In genomic region chr12:48980953-48981756, GRCh38 we compare ENCODE assay signal across 8 cellular contexts. TPM values are rescaled to one million over a fixed set of nuclear protein-coding genes. Genes with fewer than 3 reads are reported as not detected.
DNase-seq lines count a peak whose midpoint lies in the region; ATAC-seq, FAIRE-seq and TF ChIP-seq lines count a peak whose summit lies in the region.

No MANE protein-coding gene starts in this region.

- peaks cover 36% of the 10 kb centered on the region for H3K27me3 Mint-ChIP-seq in IgD-negative memory B cell
- peaks cover 12% of the 10 kb centered on the region for H3K27me3 Mint-ChIP-seq in activated naive CD4-positive, alpha-beta T cell treated with anti-CD3 and anti-CD28 coated beads, Interleukin-2, amount 50 U/mL, for 24 hours
- peaks cover 23 to 47% (median 42%) of the 10 kb centered on the region in 3 donors for H3K27me3 Mint-ChIP-seq in immature natural killer cell (ENCODE audit: low read depth in 3 of 3)

- H3K36me3 Mint-ChIP-seq in IgD-negative memory B cell (peaks cover 2% of the 10 kb centered on the region), immature natural killer cell (no peaks in the 10 kb centered on the region)
- H3K36me3 Mint-ChIP-seq in activated naive CD4-positive, alpha-beta T cell treated with anti-CD3 and anti-CD28 coated beads, Interleukin-2, amount 50 U/mL, for 24 hours, result no peaks in the 10 kb centered on the region

- H3K27ac Mint-ChIP-seq in IgD-negative memory B cell (peak overlapping the region; percentile 83 to 97 (median 90)), immature natural killer cell (peak overlapping the region; percentile 68 to 92 (median 86))
- no peak overlapping the region for H3K27ac Mint-ChIP-seq in activated naive CD4-positive, alpha-beta T cell treated with anti-CD3 and anti-CD28 coated beads, Interleukin-2, amount 50 U/mL, for 24 hours

- peaks cover 19 to 31% (median 21%) of the 10 kb centered on the region in 3 donors for H3K4me1 Mint-ChIP-seq in IgD-negative memory B cell
- H3K4me1 Mint-ChIP-seq in activated naive CD4-positive, alpha-beta T cell treated with anti-CD3 and anti-CD28 coated beads, Interleukin-2, amount 50 U/mL, for 24 hours, result peaks cover 47% of the 10 kb centered on the region
- H3K4me1 Mint-ChIP-seq in immature natural killer cell, result peaks cover 54 to 56% of the 10 kb centered on the region in 2 donors

- no peak for FAIRE-seq in D721Med (lab: Jason Lieb, UNC)

- H3K9me3 Mint-ChIP-seq in IgD-negative memory B cell (no peaks in the 10 kb centered on the region), immature natural killer cell (no peaks in the 10 kb centered on the region)
- H3K9me3 Mint-ChIP-seq in activated naive CD4-positive, alpha-beta T cell treated with anti-CD3 and anti-CD28 coated beads, Interleukin-2, amount 50 U/mL, for 24 hours, result no peaks in the 10 kb centered on the region

- no peak overlapping the region for H3K4me3 ChIP-seq in AG09309 (ENCODE audit: control insufficient read depth, low read depth, low read length)

- TF ChIP-seq CTCF in AG09309 (IDR thresholded peaks at IDR 0.05; ENCODE audit: control insufficient read depth, insufficient read depth, low read depth, low read length, missing control alignments) (peak; percentile 12), D721Med (IDR thresholded peaks at IDR 0.05; ENCODE audit: insufficient read depth, missing control alignments) (no peak)

- H3K4me3 Mint-ChIP-seq in IgD-negative memory B cell (peak overlapping the region; percentile 86 to 96 (median 94)), immature natural killer cell (peak overlapping the region; percentile 86 to 94 (median 89))
- H3K4me3 Mint-ChIP-seq in activated naive CD4-positive, alpha-beta T cell treated with anti-CD3 and anti-CD28 coated beads, Interleukin-2, amount 50 U/mL, for 24 hours, result peak overlapping the region; percentile 87

- no peak for DNase-seq in AG09309 (ENCODE audit: low read depth)
- peak; percentile 77 to 83 (median 79) for DNase-seq in immature natural killer cell
- peak; percentile 31 for DNase-seq in stimulated activated naive CD8-positive, alpha-beta T cell treated with anti-CD3 and anti-CD28 coated beads, Interleukin-15, Interleukin-2, amounts not matched to agents 100 U/mL and 50 U/mL, for 24 hours
- no peak for DNase-seq in glomerular visceral epithelial cell (ENCODE audit: extremely low spot score)
- DNase-seq in D721Med (ENCODE audit: insufficient read length, low spot score), result no peak

- no peak for ATAC-seq in stimulated activated naive CD8-positive, alpha-beta T cell treated with anti-CD3 and anti-CD28 coated beads, Interleukin-15, Interleukin-2, amounts not matched to agents 100 U/mL and 50 U/mL, for 24 hours
- ATAC-seq in GM19455 (IDR thresholded peaks at IDR 0.05; ENCODE audit: unreplicated experiment), result no peak

RNA-seq across cellular contexts. Expression of gene WNT1, which starts 3.0 kb away (rescaled TPM):
- 0.19 TPM for polyA plus RNA-seq in IgD-negative memory B cell
- 1 to 10 TPM in 1 of 3 donors, under 1 TPM in 1, not detected in 1; 0.86 to 1.2 TPM for polyA plus RNA-seq in immature natural killer cell

RNA-seq across cellular contexts. Expression of gene WNT10B, which starts 9.6 kb away (rescaled TPM):
- polyA plus RNA-seq in IgD-negative memory B cell (not detected), immature natural killer cell (under 1 TPM in 2 of 3 donors, not detected in 1; 0.45 to 0.68 TPM)

RNA-seq across cellular contexts. Expression of gene DDN, which starts 18.0 kb away (rescaled TPM):
- polyA plus RNA-seq in IgD-negative memory B cell (not detected), immature natural killer cell (not detected)

RNA-seq across cellular contexts. Expression of gene ARF3, which starts 23.9 kb away (rescaled TPM):
- polyA plus RNA-seq in IgD-negative memory B cell, result 20.2 TPM
- polyA plus RNA-seq in immature natural killer cell, result 10 to 100 TPM; 31.2 to 40.7 (median 37.2) TPM

RNA-seq across cellular contexts. Expression of gene PRKAG1, which starts 37.4 kb away (rescaled TPM):
- polyA plus RNA-seq in IgD-negative memory B cell (45.6 TPM), immature natural killer cell (10 to 100 TPM; 58.5 to 75.3 (median 69.1) TPM)

Comparison
In these comparisons a context has a peak if more than half of its experiments do, and no peak if none do; other contexts are left out.
1. DNase-seq: peak in immature natural killer cell (3 of 3) and stimulated activated naive CD8-positive, alpha-beta T cell treated with anti-CD3 and anti-CD28 coated beads, Interleukin-15, Interleukin-2, amounts not matched to agents 100 U/mL and 50 U/mL, for 24 hours (single experiment); none in AG09309 (single experiment), glomerular visceral epithelial cell (single experiment) and D721Med (single experiment).
2. Peak in every context shown above with its lines, with median percentiles within 50 percentile points of each other: H3K4me3 Mint-ChIP-seq.